In the genomic region with DNA sequence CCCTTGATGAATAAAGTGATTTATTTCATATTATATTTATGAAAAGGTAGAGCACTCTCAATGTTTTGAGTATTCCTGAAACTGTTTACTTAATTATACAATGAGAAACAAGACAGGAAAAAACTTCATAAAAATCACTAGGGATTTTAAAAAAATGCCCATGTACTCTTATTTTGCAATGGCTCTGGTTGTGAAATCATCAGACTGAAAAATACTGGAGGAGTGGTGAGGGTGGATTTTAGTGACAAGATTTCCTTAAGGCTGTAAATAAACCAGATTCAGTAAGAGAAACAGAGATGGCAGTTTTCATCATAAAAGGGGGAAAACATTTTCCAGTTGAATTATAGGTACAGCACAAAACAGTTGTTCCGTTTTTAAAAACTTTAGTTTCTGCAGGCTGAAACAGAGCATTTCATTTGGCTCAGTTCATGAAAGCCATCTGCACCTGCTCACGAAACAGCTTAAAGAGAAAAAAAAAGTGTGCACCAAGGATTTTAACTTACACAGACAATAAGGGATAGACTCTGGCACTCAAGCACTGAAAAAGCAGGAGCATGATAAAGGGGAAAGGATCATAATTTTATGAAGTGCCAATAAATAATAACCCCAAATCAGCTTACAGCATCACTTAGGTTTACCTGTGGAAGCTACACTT, we compare ENCODE assay signal across 8 cellular contexts.
A peak's percentile ranks its signal among the peaks of the same experiment; 100 is the strongest.
DNase-seq lines count a peak whose midpoint lies in the region; FAIRE-seq and TF ChIP-seq lines count a peak whose summit lies in the region.

No MANE protein-coding gene starts in this region.

- no peak overlapping the region for H2AFZ ChIP-seq in astrocyte (ENCODE audit: low read depth, low read length)

- intact Hi-C loops in cardiac septum (cut with DNase I) (loop anchor here (2.0 kb wide), 1 partner anchor 98 kb away; no protein-coding TSS in a partner anchor), uterus (cut with DNase I; ENCODE audit: low total_unique reads) (no loop called here)

- FAIRE-seq in astrocyte (lab: Jason Lieb, UNC) (no peak), RCC 7860 (lab: Jason Lieb, UNC) (no peak)

- DNase-seq in cardiac muscle cell (ENCODE audit: low read depth in 1 of 2, low spot score in 1 of 2) (peak in 1 of 2 donors; percentile 76), cardiac septum (ENCODE audit: low spot score) (no peak), astrocyte (ENCODE audit: low read depth) (no peak), uterus (no peak), NCI-H2081 treated with DMSO at 0.1 percent for 48 hours (lab: John Stamatoyannopoulos, UW) (no peak), RCC 7860 (ENCODE audit: low spot score) (no peak)
- DNase-seq in activated CD4-positive, alpha-beta T cell treated with anti-CD3 and anti-CD28 coated beads, Interleukin-2, amount 50 U/mL, for 48 hours, result no peak

- H3K4me1 ChIP-seq in cardiac muscle cell (ENCODE audit: low read depth) (peaks cover 38% of the 10 kb centered on the region), astrocyte (ENCODE audit: insufficient read depth, low read length) (peaks cover 37% of the 10 kb centered on the region), mesodermal cell (ENCODE audit: control insufficient read depth, insufficient read depth, low read length, poor library complexity, severe bottlenecking) (peaks cover 61% of the 10 kb centered on the region), uterus (peaks cover 4 to 7% of the 10 kb centered on the region in 2 donors)

- peaks cover 33% of the 10 kb centered on the region for H3K4me1 Mint-ChIP-seq in astrocyte (ENCODE audit: low read depth, unreplicated experiment)

- H3K9me3 ChIP-seq in cardiac muscle cell (ENCODE audit: low read depth) (no peaks in the 10 kb centered on the region), astrocyte (ENCODE audit: insufficient read depth, low read depth, low read length) (no peaks in the 10 kb centered on the region), mesodermal cell (ENCODE audit: control insufficient read depth, low read length) (no peaks in the 10 kb centered on the region), uterus (no peaks in the 10 kb centered on the region)

- H3K27ac Mint-ChIP-seq in astrocyte (ENCODE audit: unreplicated experiment), result peak overlapping the region; percentile 64

- TF ChIP-seq CTCF in cardiac muscle cell (IDR thresholded peaks at IDR 0.05; ENCODE audit: low read depth, low read length) (no peak), astrocyte (IDR thresholded peaks at IDR 0.05; ENCODE audit: insufficient read depth, low read depth, low read length) (no peak), uterus (IDR thresholded peaks at IDR 0.05) (no peak)

- H3K27me3 Mint-ChIP-seq in astrocyte (ENCODE audit: low read depth, unreplicated experiment), result no peaks in the 10 kb centered on the region

- H3K36me3 ChIP-seq in cardiac muscle cell (no peaks in the 10 kb centered on the region), astrocyte (ENCODE audit: insufficient read depth, low read length) (no peaks in the 10 kb centered on the region), mesodermal cell (ENCODE audit: control insufficient read depth, insufficient read depth, low read length) (no peaks in the 10 kb centered on the region), uterus (no peaks in the 10 kb centered on the region)

- 71 to 88% methylated on average over 1 to 2 of the region's 2 CpGs for WGBS in mesodermal cell (ENCODE audit: insufficient coverage in 2 of 2), 2 experiments

- no peak for TF ChIP-seq POLR2A in uterus (IDR thresholded peaks at IDR 0.05)

- peaks cover 75% of the 10 kb centered on the region for H3K79me2 ChIP-seq in astrocyte (ENCODE audit: insufficient read depth, low read length)

- H3K4me2 ChIP-seq in astrocyte (ENCODE audit: low read length), result peak overlapping the region; percentile 84

- H3K4me3 ChIP-seq in cardiac muscle cell (no peak overlapping the region), astrocyte (ENCODE audit: insufficient read depth, low read depth, low read length) (peak overlapping the region; percentile 53), mesodermal cell (ENCODE audit: extremely low read depth, insufficient read depth, low read length, poor library complexity, severe bottlenecking) (no peak overlapping the region), uterus (no peak overlapping the region)

- H3K4me3 Mint-ChIP-seq in astrocyte (ENCODE audit: unreplicated experiment), result peak overlapping the region; percentile 9

- H3K9me3 Mint-ChIP-seq in astrocyte (ENCODE audit: unreplicated experiment), result no peaks in the 10 kb centered on the region

- H3K36me3 Mint-ChIP-seq in astrocyte (ENCODE audit: low read depth, unreplicated experiment), result no peaks in the 10 kb centered on the region

- H4K20me1 ChIP-seq in astrocyte (ENCODE audit: insufficient read depth, low read length), result peaks cover under 1% of the 10 kb centered on the region

- H3K27me3 ChIP-seq in cardiac muscle cell, result no peaks in the 10 kb centered on the region
- no peaks in the 10 kb centered on the region for H3K27me3 ChIP-seq in astrocyte (ENCODE audit: insufficient read depth, low read length)
- H3K27me3 ChIP-seq in uterus, result no peaks in the 10 kb centered on the region

- H3K27ac ChIP-seq in cardiac muscle cell, result peak overlapping the region; percentile 96
- H3K27ac ChIP-seq in astrocyte (ENCODE audit: low read depth, low read length), result peak overlapping the region; percentile 92
- peak overlapping the region; percentile 94 for H3K27ac ChIP-seq in mesodermal cell (ENCODE audit: low read depth, low read length, severe bottlenecking)
- H3K27ac ChIP-seq in uterus, result peak overlapping the region; percentile 85 to 93

- H3K9ac ChIP-seq in astrocyte (ENCODE audit: low read length), result peak overlapping the region; percentile 82
